ENCODE assay signal across 24 cellular contexts in genomic region chr13:49521216-49521615, GRCh38.
"Had no signal": no experiment of that assay in that cellular context is flagged by ENCODE, and none has a peak within 500 bp of the region (broad histone marks: within the 10 kb centered on the region; RNA-seq: fewer than 3 reads in every experiment).

No MANE protein-coding gene starts in this region.

- H3K4me1 ChIP-seq: colonic mucosa, vagina had no signal

- ATAC-seq: activated naive CD4-positive, alpha-beta T cell treated with anti-CD3 and anti-CD28 coated beads, Interleukin-2, amount 50 U/mL, for 72 hours; activated T-cell treated with anti-CD3 and anti-CD28 coated beads, Interleukin-2, amount 50 U/mL, for 4 hours; gastroesophageal sphincter; left lobe of liver; mucosa of descending colon; natural killer cell treated with Interleukin-12 subunit alpha and Interleukin-12 subunit beta and Interleukin-15 and Interleukin-18, amount 100 ng/mL, for 72 hours; sciatic nerve had no signal

- DNase-seq: activated CD4-positive, alpha-beta memory T cell treated with anti-CD3 and anti-CD28 coated beads for 36 hours; activated CD4-positive, alpha-beta T cell treated with anti-CD3 and anti-CD28 coated beads, Interleukin-2, amount 10 ng/mL, durations not matched to agents 24 days and 14 days; activated CD4-positive, CD25-positive, alpha-beta regulatory T cell treated with anti-CD3 and anti-CD28 coated beads, Interleukin-2, amount 50 U/mL, for 72 hours; activated CD8-positive, alpha-beta memory T cell treated with anti-CD3 and anti-CD28 coated beads, Interleukin-2, amount 50 U/mL, for 4 hours; activated naive CD4-positive, alpha-beta T cell; activated T-cell treated with anti-CD3 and anti-CD28 coated beads, Interleukin-2, amount 50 U/mL, for 4 hours; colonic mucosa; effector memory CD4-positive, alpha-beta T cell; hypothalamus; immature natural killer cell; mucosa of descending colon; posterior cingulate gyrus; stimulated activated CD4-positive, alpha-beta T cell treated with anti-CD3 and anti-CD28 coated beads, Interleukin-12 subunit alpha, Interleukin-12 subunit beta, amount 100 ng/mL, for 4 hours; stimulated activated CD4-positive, alpha-beta T cell treated with anti-CD3 and anti-CD28 coated beads, Interleukin-4, amount 100 ng/mL, for 1 hour; T-helper 2 cell had no signal

- H3K27ac ChIP-seq: colonic mucosa, gastroesophageal sphincter, skin epidermis, thoracic aorta, vagina had no signal

- H3K36me3 ChIP-seq: colonic mucosa had no signal

- H3K4me3 ChIP-seq: colonic mucosa, gastroesophageal sphincter, lung, mucosa of descending colon, skin epidermis, thoracic aorta, vagina had no signal

- H3K27me3 ChIP-seq: colonic mucosa, gastroesophageal sphincter, vagina had no signal

- H3K9me3 ChIP-seq: colonic mucosa, gastroesophageal sphincter, mucosa of descending colon, thoracic aorta, vagina had no signal
